Comparison of ENCODE assay signal across 10 cellular contexts in genomic region chr17:43791589-43791988, GRCh38. TPM values are rescaled to one million over a fixed set of nuclear protein-coding genes. Genes with fewer than 3 reads are reported as not detected.
DNase-seq lines count a peak whose midpoint lies in the region; ATAC-seq lines count a peak whose summit lies in the region.
"Had no signal": no experiment of that assay in that cellular context is flagged by ENCODE, and none has a peak within 500 bp of the region (broad histone marks: within the 10 kb centered on the region; RNA-seq: fewer than 3 reads in every experiment).

No MANE protein-coding gene starts in this region.

- H3K4me3 ChIP-seq in effector memory CD4-positive, alpha-beta T cell (ENCODE audit: insufficient read depth, low read depth, low read length, poor library complexity, severe bottlenecking): no peak overlapping the region
- H3K4me3 ChIP-seq in naive thymus-derived CD4-positive, alpha-beta T cell (ENCODE audit: low read length): no peak overlapping the region

- peaks cover 29% of the 10 kb centered on the region for H3K27me3 Mint-ChIP-seq in T-helper 17 cell
- H3K27me3 Mint-ChIP-seq in naive thymus-derived CD4-positive, alpha-beta T cell: peaks cover 0 to 38% (median 6%) of the 10 kb centered on the region in 5 donors

- CTCF ChIA-PET in naive thymus-derived CD4-positive, alpha-beta T cell (lab: Charles Lee): no interaction called here

- peak; percentile 56 for DNase-seq in DMS153 treated with DMSO at 0.1 percent for 48 hours (lab: John Stamatoyannopoulos, UW; ENCODE audit: unreplicated experiment)
- peak; percentile 52 for DNase-seq in LoVo (ENCODE audit: low spot score)
- DNase-seq in T-helper 17 cell: no peak
- DNase-seq in left colon: no peak
- DNase-seq in stimulated activated CD4-positive, alpha-beta T cell treated with anti-CD3 and anti-CD28 coated beads, Interleukin-12 subunit alpha, Interleukin-12 subunit beta, amount 100 ng/mL, for 4 hours: no peak
- DNase-seq in effector memory CD4-positive, alpha-beta T cell: no peak
- DNase-seq in naive thymus-derived CD4-positive, alpha-beta T cell: no peak
- DNase-seq: activated B cell treated with CpG ODN at 0.5 μM for 24 hours had no signal

- no peaks in the 10 kb centered on the region for H3K4me1 ChIP-seq in effector memory CD4-positive, alpha-beta T cell (ENCODE audit: control insufficient read depth, insufficient read depth, low read length, poor library complexity, severe bottlenecking)
- no peaks in the 10 kb centered on the region for H3K4me1 ChIP-seq in naive thymus-derived CD4-positive, alpha-beta T cell (ENCODE audit: control insufficient read depth in 2 of 2, insufficient read depth in 2 of 2, low read length in 2 of 2)

- no peaks in the 10 kb centered on the region for H3K9me3 ChIP-seq in T-helper 17 cell (ENCODE audit: control insufficient read depth, low read length, poor library complexity, severe bottlenecking)
- H3K9me3 ChIP-seq in effector memory CD4-positive, alpha-beta T cell (ENCODE audit: control insufficient read depth, low read length): no peaks in the 10 kb centered on the region
- no peaks in the 10 kb centered on the region for H3K9me3 ChIP-seq in naive thymus-derived CD4-positive, alpha-beta T cell (ENCODE audit: control insufficient read depth in 2 of 3, low read length in 3 of 3)

- peaks cover 3% of the 10 kb centered on the region for H3K4me1 Mint-ChIP-seq in T-helper 17 cell
- peaks cover 0 to 9% (median 4%) of the 10 kb centered on the region in 7 donors for H3K4me1 Mint-ChIP-seq in naive thymus-derived CD4-positive, alpha-beta T cell
- H3K4me1 Mint-ChIP-seq: activated B cell treated with CpG ODN at 0.5 μM for 24 hours had no signal

- peak; percentile 49 for ATAC-seq in T-helper 17 cell
- ATAC-seq in left colon: peak; percentile 96
- no peak for ATAC-seq in naive thymus-derived CD4-positive, alpha-beta T cell
- ATAC-seq in HG03095 (IDR thresholded peaks at IDR 0.05; ENCODE audit: unreplicated experiment): no peak

- no peaks in the 10 kb centered on the region for H3K36me3 ChIP-seq in effector memory CD4-positive, alpha-beta T cell (ENCODE audit: control insufficient read depth, insufficient read depth, low read length)
- H3K36me3 ChIP-seq in naive thymus-derived CD4-positive, alpha-beta T cell (ENCODE audit: control insufficient read depth in 2 of 3, insufficient read depth in 3 of 3, low read length in 3 of 3): no peaks in the 10 kb centered on the region

- no peaks in the 10 kb centered on the region for H3K27me3 ChIP-seq in effector memory CD4-positive, alpha-beta T cell (replicated peaks; ENCODE audit: control insufficient read depth, insufficient read depth, low read length, poor library complexity, severe bottlenecking)
- H3K27me3 ChIP-seq in naive thymus-derived CD4-positive, alpha-beta T cell (ENCODE audit: control insufficient read depth in 2 of 2, insufficient read depth in 2 of 2, low read length in 2 of 2): no peaks in the 10 kb centered on the region

- no peak overlapping the region for H3K27ac Mint-ChIP-seq in T-helper 17 cell
- no peak overlapping the region for H3K27ac Mint-ChIP-seq in naive thymus-derived CD4-positive, alpha-beta T cell
- H3K27ac Mint-ChIP-seq: activated B cell treated with CpG ODN at 0.5 μM for 24 hours; stimulated activated naive CD8-positive, alpha-beta T cell treated with anti-CD3 and anti-CD28 coated beads, Interleukin-15, Interleukin-2, amounts not matched to agents 100 ng/mL and 50 ng/mL, for 24 hours had no signal

- intact Hi-C loops in left colon (cut with DNase I, micrococcal nuclease): no loop called here
- intact Hi-C loops in naive thymus-derived CD4-positive, alpha-beta T cell (cut with micrococcal nuclease): no loop called here

- H3K36me3 Mint-ChIP-seq in T-helper 17 cell (ENCODE audit: low read depth): peaks cover 2% of the 10 kb centered on the region
- H3K36me3 Mint-ChIP-seq in naive thymus-derived CD4-positive, alpha-beta T cell: no peaks in the 10 kb centered on the region

- POLR2A ChIA-PET in naive thymus-derived CD4-positive, alpha-beta T cell (lab: Charles Lee): no interaction called here

- no peak overlapping the region for H3K27ac ChIP-seq in effector memory CD4-positive, alpha-beta T cell (ENCODE audit: insufficient read depth, low read length, poor library complexity, severe bottlenecking)
- H3K27ac ChIP-seq in naive thymus-derived CD4-positive, alpha-beta T cell (ENCODE audit: low read depth, low read length): no peak overlapping the region

- peak overlapping the region; percentile 5 for H3K4me3 Mint-ChIP-seq in T-helper 17 cell
- no peak overlapping the region for H3K4me3 Mint-ChIP-seq in naive thymus-derived CD4-positive, alpha-beta T cell
- H3K4me3 Mint-ChIP-seq: activated B cell treated with CpG ODN at 0.5 μM for 24 hours; stimulated activated naive CD8-positive, alpha-beta T cell treated with anti-CD3 and anti-CD28 coated beads, Interleukin-15, Interleukin-2, amounts not matched to agents 100 ng/mL and 50 ng/mL, for 24 hours had no signal

- H3K9me3 Mint-ChIP-seq in naive thymus-derived CD4-positive, alpha-beta T cell: peaks cover 0 to 7% (median 0%) of the 10 kb centered on the region in 11 donors
- H3K9me3 Mint-ChIP-seq: activated B cell treated with CpG ODN at 0.5 μM for 24 hours; stimulated activated naive CD8-positive, alpha-beta T cell treated with anti-CD3 and anti-CD28 coated beads, Interleukin-15, Interleukin-2, amounts not matched to agents 100 ng/mL and 50 ng/mL, for 24 hours had no signal

RNA-seq across cellular contexts. Expression of gene CFAP97D1, which starts 11.4 kb away (rescaled TPM):
- total RNA-seq in T-helper 17 cell (not detected), left colon (not detected)
- not detected for total RNA-seq in naive thymus-derived CD4-positive, alpha-beta T cell
- polyA plus RNA-seq in naive thymus-derived CD4-positive, alpha-beta T cell: not detected
- total RNA-seq: activated B cell treated with CpG ODN at 0.5 μM for 24 hours had no signal

RNA-seq across cellular contexts. Expression of gene DUSP3, which starts 12.8 kb away (rescaled TPM):
- total RNA-seq in T-helper 17 cell (10 to 100 TPM; 15.5 to 19.0 TPM), left colon (10 to 100 TPM; 47.3 to 85.2 TPM)
- total RNA-seq in naive thymus-derived CD4-positive, alpha-beta T cell: 10 to 100 TPM in 3 of 5 experiments, 1 to 10 TPM in 2; 8.5 to 31.0 (median 11.0) TPM
- 1 to 10 TPM; 5.4 to 6.1 TPM for polyA plus RNA-seq in naive thymus-derived CD4-positive, alpha-beta T cell

RNA-seq across cellular contexts. Expression of gene SOST, which starts 33.0 kb away (rescaled TPM):
- total RNA-seq in T-helper 17 cell (not detected), left colon (not detected)
- total RNA-seq in naive thymus-derived CD4-positive, alpha-beta T cell: not detected
- not detected for polyA plus RNA-seq in naive thymus-derived CD4-positive, alpha-beta T cell
- total RNA-seq: activated B cell treated with CpG ODN at 0.5 μM for 24 hours had no signal

RNA-seq across cellular contexts. Expression of gene MPP3, which starts 41.4 kb away (rescaled TPM):
- total RNA-seq in T-helper 17 cell (under 1 TPM in 1 of 2 donors, not detected in 1; 0.90 TPM), left colon (1 to 10 TPM; 3.7 to 4.0 TPM)
- 1 to 10 TPM in 1 of 5 experiments, under 1 TPM in 1, not detected in 3; 0.32 to 1.4 TPM for total RNA-seq in naive thymus-derived CD4-positive, alpha-beta T cell
- not detected for polyA plus RNA-seq in naive thymus-derived CD4-positive, alpha-beta T cell
- total RNA-seq: activated B cell treated with CpG ODN at 0.5 μM for 24 hours had no signal

RNA-seq across cellular contexts. Expression of gene CD300LG, which starts 55.4 kb away (rescaled TPM):
- total RNA-seq in T-helper 17 cell (not detected), left colon (under 1 TPM; 0.27 to 0.87 TPM)
- not detected for total RNA-seq in naive thymus-derived CD4-positive, alpha-beta T cell
- not detected for polyA plus RNA-seq in naive thymus-derived CD4-positive, alpha-beta T cell
- total RNA-seq: activated B cell treated with CpG ODN at 0.5 μM for 24 hours had no signal

Comparison
In these comparisons a context has a peak if more than half of its experiments do, and no peak if none do; other contexts are left out.
1. DNase-seq: peak in DMS153 treated with DMSO at 0.1 percent for 48 hours (single experiment) and LoVo (single experiment); none in T-helper 17 cell (0 of 3), left colon (0 of 2), stimulated activated CD4-positive, alpha-beta T cell treated with anti-CD3 and anti-CD28 coated beads, Interleukin-12 subunit alpha, Interleukin-12 subunit beta, amount 100 ng/mL, for 4 hours (single experiment), effector memory CD4-positive, alpha-beta T cell (0 of 3) and naive thymus-derived CD4-positive, alpha-beta T cell (0 of 9).
2. ATAC-seq: peak in T-helper 17 cell (single experiment) and left colon (single experiment); none in naive thymus-derived CD4-positive, alpha-beta T cell (single experiment) and HG03095 (single experiment).